Comparison of ENCODE assay signal across 29 cellular contexts in genomic region chr12:98738002-98738401, GRCh38.
"Had no signal": no experiment of that assay in that cellular context is flagged by ENCODE, and none has a peak within 500 bp of the region (broad histone marks: within the 10 kb centered on the region; RNA-seq: fewer than 3 reads in every experiment).

No MANE protein-coding gene starts in this region.

- H3K9me3 Mint-ChIP-seq: activated naive CD4-positive, alpha-beta T cell treated with anti-CD3 and anti-CD28 coated beads for 36 hours; activated naive CD8-positive, alpha-beta T cell treated with anti-CD3 and anti-CD28 coated beads for 36 hours; central memory CD8-positive, alpha-beta T cell; dendritic cell treated with granulocyte-macrophage colony-stimulating factor and Interleukin-4, amounts not matched to agents 40 ng/mL and 50 ng/mL, for 4 days; natural killer cell treated with Interleukin-12 subunit alpha and Interleukin-12 subunit beta and Interleukin-15 and Interleukin-18, amount 100 ng/mL, for 72 hours; T-helper 1 cell treated with Interleukin-12 subunit alpha and Interleukin-12 subunit beta and Interleukin-4 antibody, amounts not matched to agents 30 μg/mL and 1 μg/mL, for 36 hours had no signal

- H3K36me3 ChIP-seq: breast epithelium, gastrocnemius medialis had no signal

- H3K4me1 Mint-ChIP-seq: central memory CD8-positive, alpha-beta T cell had no signal

- H3K27ac ChIP-seq: breast epithelium, gastrocnemius medialis, left lung, right atrium auricular region, suprapubic skin, tibial nerve had no signal

- H3K27me3 ChIP-seq: breast epithelium, gastrocnemius medialis, right atrium auricular region, suprapubic skin, tibial nerve had no signal

- FAIRE-seq: islet of Langerhans, TTC549 had no signal

- H3K9ac ChIP-seq: SK-N-SH had no signal

- H3K4me1 ChIP-seq: breast epithelium, gastrocnemius medialis, right atrium auricular region, suprapubic skin had no signal

- H3K9me3 ChIP-seq: breast epithelium, gastrocnemius medialis, mucosa of descending colon, right atrium auricular region, SK-N-SH, suprapubic skin, tibial nerve had no signal

- ATAC-seq: gastrocnemius medialis; natural killer cell treated with Interleukin-12 subunit alpha and Interleukin-12 subunit beta and Interleukin-15 and Interleukin-18, amount 100 ng/mL, for 72 hours; stimulated activated naive B cell treated with anti-CD40 and anti-IgM and Interleukin-4, amounts not matched to agents 10 μg/mL and 1 μg/mL and 100 μg/mL, for 72 hours had no signal

- H3K4me3 ChIP-seq: breast epithelium, gastrocnemius medialis, left lung, lung, mucosa of descending colon, right atrium auricular region, suprapubic skin, tibial nerve had no signal

- H3K4me2 ChIP-seq: SK-N-SH had no signal

- H3K4me3 Mint-ChIP-seq: activated naive CD4-positive, alpha-beta T cell treated with anti-CD3 and anti-CD28 coated beads for 36 hours; activated naive CD8-positive, alpha-beta T cell treated with anti-CD3 and anti-CD28 coated beads for 36 hours; central memory CD8-positive, alpha-beta T cell; dendritic cell treated with granulocyte-macrophage colony-stimulating factor and Interleukin-4, amounts not matched to agents 40 ng/mL and 50 ng/mL, for 4 days; natural killer cell treated with Interleukin-12 subunit alpha and Interleukin-12 subunit beta and Interleukin-15 and Interleukin-18, amount 100 ng/mL, for 72 hours; stimulated activated naive B cell treated with anti-CD40 and anti-IgM and Interleukin-4, amounts not matched to agents 10 μg/mL and 1 μg/mL and 100 μg/mL, for 72 hours; T-helper 1 cell treated with Interleukin-12 subunit alpha and Interleukin-12 subunit beta and Interleukin-4 antibody, amounts not matched to agents 30 μg/mL and 1 μg/mL, for 36 hours had no signal

- H3K27ac Mint-ChIP-seq: activated naive CD8-positive, alpha-beta T cell treated with anti-CD3 and anti-CD28 coated beads for 36 hours; dendritic cell treated with granulocyte-macrophage colony-stimulating factor and Interleukin-4, amounts not matched to agents 40 ng/mL and 50 ng/mL, for 4 days; natural killer cell treated with Interleukin-12 subunit alpha and Interleukin-12 subunit beta and Interleukin-15 and Interleukin-18, amount 100 ng/mL, for 72 hours; stimulated activated naive B cell treated with anti-CD40 and anti-IgM and Interleukin-4, amounts not matched to agents 10 μg/mL and 1 μg/mL and 100 μg/mL, for 72 hours; T-helper 1 cell treated with Interleukin-12 subunit alpha and Interleukin-12 subunit beta and Interleukin-4 antibody, amounts not matched to agents 30 μg/mL and 1 μg/mL, for 36 hours had no signal

- DNase-seq: activated CD4-positive, alpha-beta T cell treated with anti-CD3 and anti-CD28 coated beads, Interleukin-2, amount 50 U/mL, for 4 hours; activated CD4-positive, CD25-positive, alpha-beta regulatory T cell treated with anti-CD3 and anti-CD28 coated beads, Interleukin-2, amount 50 U/mL, for 72 hours; activated effector memory CD4-positive, alpha-beta T cell treated with Interleukin-2 at 50 U/mL for 16 hours; activated naive CD8-positive, alpha-beta T cell treated with anti-CD3 and anti-CD28 coated beads for 36 hours; activated T-cell treated with anti-CD3 and anti-CD28 coated beads for 4 hours; effector CD8-positive, alpha-beta T cell; erythroblast; gastrocnemius medialis; glutamatergic neuron; left lung; mucosa of descending colon; SK-N-SH; stimulated activated CD4-positive, alpha-beta T cell treated with anti-CD3 and anti-CD28 coated beads, Interleukin-15, amount 100 ng/mL, for 24 hours; stimulated activated CD4-positive, alpha-beta T cell treated with anti-CD3 and anti-CD28 coated beads, Interleukin-2, amount 100 ng/mL, for 24 hours; stimulated activated naive B cell treated with anti-CD40 and anti-IgM and Interleukin-4, amounts not matched to agents 10 μg/mL and 1 μg/mL and 100 μg/mL, for 72 hours; SW 1271; T-helper 9 cell had no signal
